ENCODE assay signal across 21 cellular contexts in genomic region chr1:205604825-205605544, GRCh38. TPM values are rescaled to one million over a fixed set of nuclear protein-coding genes. Genes with fewer than 3 reads are reported as not detected.
DNase-seq lines count a peak whose midpoint lies in the region; ATAC-seq, FAIRE-seq and TF ChIP-seq lines count a peak whose summit lies in the region.
"Had no signal": no experiment of that assay in that cellular context is flagged by ENCODE, and none has a peak within 500 bp of the region (broad histone marks: within the 10 kb centered on the region; RNA-seq: fewer than 3 reads in every experiment).

No MANE protein-coding gene starts in this region.

- H3K27ac ChIP-seq in OCI-LY1 (ENCODE audit: low read depth, low read length, poor library complexity, severe bottlenecking), result peak overlapping the region; percentile 7
- no peak overlapping the region for H3K27ac ChIP-seq in upper lobe of right lung
- no peak overlapping the region for H3K27ac ChIP-seq in effector memory CD4-positive, alpha-beta T cell (ENCODE audit: insufficient read depth, low read length, poor library complexity, severe bottlenecking)
- H3K27ac ChIP-seq: psoas muscle, vagina had no signal

- peak overlapping the region; percentile 19 for H3K27ac Mint-ChIP-seq in activated naive CD4-positive, alpha-beta T cell treated with anti-CD3 and anti-CD28 coated beads, Interleukin-2, amount 50 U/mL, for 24 hours
- H3K27ac Mint-ChIP-seq in activated naive CD4-positive, alpha-beta T cell treated with anti-CD3 and anti-CD28 coated beads, Interleukin-2, amount 10 ng/mL, durations not matched to agents 7 days and 5 days, result no peak overlapping the region
- peak overlapping the region; percentile 6 to 33 for H3K27ac Mint-ChIP-seq in effector memory CD8-positive, alpha-beta T cell
- H3K27ac Mint-ChIP-seq: endodermal cell; nephron; T-helper 1 cell treated with Interleukin-12 subunit alpha and Interleukin-12 subunit beta and Interleukin-4 antibody, amounts not matched to agents 30 μg/mL and 1 μg/mL, for 36 hours had no signal

- no peaks in the 10 kb centered on the region for H4K20me1 ChIP-seq in OCI-LY1 (ENCODE audit: insufficient read depth, low read length)

- H3K27me3 ChIP-seq in OCI-LY1 (ENCODE audit: insufficient read depth, low read length), result no peaks in the 10 kb centered on the region
- H3K27me3 ChIP-seq in upper lobe of right lung, result no peaks in the 10 kb centered on the region
- H3K27me3 ChIP-seq in effector memory CD4-positive, alpha-beta T cell (replicated peaks; ENCODE audit: control insufficient read depth, insufficient read depth, low read length, poor library complexity, severe bottlenecking), result no peaks in the 10 kb centered on the region
- H3K27me3 ChIP-seq: spleen, vagina had no signal

- H3K4me1 Mint-ChIP-seq in activated naive CD4-positive, alpha-beta T cell treated with anti-CD3 and anti-CD28 coated beads, Interleukin-2, amount 50 U/mL, for 24 hours, result peaks cover 42% of the 10 kb centered on the region
- H3K4me1 Mint-ChIP-seq in activated naive CD4-positive, alpha-beta T cell treated with anti-CD3 and anti-CD28 coated beads, Interleukin-2, amount 10 ng/mL, durations not matched to agents 7 days and 5 days, result peaks cover 21% of the 10 kb centered on the region
- peaks cover 10 to 23% of the 10 kb centered on the region in 2 donors for H3K4me1 Mint-ChIP-seq in effector memory CD8-positive, alpha-beta T cell (ENCODE audit: low read depth in 2 of 2)

- TF ChIP-seq CTCF in OCI-LY1 (IDR thresholded peaks at IDR 0.05; ENCODE audit: low read length) (no peak), upper lobe of right lung (IDR thresholded peaks at IDR 0.05) (no peak)

- H3K4me2 ChIP-seq in OCI-LY1 (ENCODE audit: low read length), result no peak overlapping the region

- CTCF ChIA-PET in activated naive CD4-positive, alpha-beta T cell treated with anti-CD3 and anti-CD28 coated beads, Interleukin-2, amount 10 ng/mL, durations not matched to agents 7 days and 5 days (lab: Charles Lee), result interaction anchor here (1.2 kb wide), 1 partner anchor 13 kb away, joined by 6 read pairs; no protein-coding TSS in a partner anchor

- ATAC-seq in effector memory CD8-positive, alpha-beta T cell (replicated peaks), result no peak
- peak; percentile 84 for ATAC-seq in upper lobe of right lung
- no peak for ATAC-seq in HG03442 (IDR thresholded peaks at IDR 0.05; ENCODE audit: unreplicated experiment)
- ATAC-seq: psoas muscle; stimulated activated naive CD8-positive, alpha-beta T cell treated with anti-CD3 and anti-CD28 coated beads, Interleukin-15, Interleukin-2, amounts not matched to agents 100 U/mL and 50 U/mL, for 24 hours had no signal

- H3K4me3 ChIP-seq in OCI-LY1 (ENCODE audit: low read depth, low read length, poor library complexity, severe bottlenecking) (no peak overlapping the region), upper lobe of right lung (no peak overlapping the region)
- no peak overlapping the region for H3K4me3 ChIP-seq in effector memory CD4-positive, alpha-beta T cell (ENCODE audit: insufficient read depth, low read depth, low read length, poor library complexity, severe bottlenecking)
- H3K4me3 ChIP-seq: psoas muscle, spleen, vagina had no signal

- H3K79me2 ChIP-seq in OCI-LY1 (ENCODE audit: insufficient read depth, low read length), result peaks cover 22% of the 10 kb centered on the region

- H3K4me1 ChIP-seq in OCI-LY1 (ENCODE audit: insufficient read depth, low read length, severe bottlenecking) (no peaks in the 10 kb centered on the region), upper lobe of right lung (peaks cover 6% of the 10 kb centered on the region)
- H3K4me1 ChIP-seq in effector memory CD4-positive, alpha-beta T cell (ENCODE audit: control insufficient read depth, insufficient read depth, low read length, poor library complexity, severe bottlenecking), result no peaks in the 10 kb centered on the region

- H3K27me3 Mint-ChIP-seq in activated naive CD4-positive, alpha-beta T cell treated with anti-CD3 and anti-CD28 coated beads, Interleukin-2, amount 50 U/mL, for 24 hours, result no peaks in the 10 kb centered on the region
- H3K27me3 Mint-ChIP-seq in activated naive CD4-positive, alpha-beta T cell treated with anti-CD3 and anti-CD28 coated beads, Interleukin-2, amount 10 ng/mL, durations not matched to agents 7 days and 5 days, result no peaks in the 10 kb centered on the region
- H3K27me3 Mint-ChIP-seq in effector memory CD8-positive, alpha-beta T cell, result no peaks in the 10 kb centered on the region

- FAIRE-seq in H54 (lab: Jason Lieb, UNC), result no peak
- FAIRE-seq: D721Med had no signal

- H3K9me3 Mint-ChIP-seq in activated naive CD4-positive, alpha-beta T cell treated with anti-CD3 and anti-CD28 coated beads, Interleukin-2, amount 50 U/mL, for 24 hours, result no peaks in the 10 kb centered on the region
- H3K9me3 Mint-ChIP-seq in activated naive CD4-positive, alpha-beta T cell treated with anti-CD3 and anti-CD28 coated beads, Interleukin-2, amount 10 ng/mL, durations not matched to agents 7 days and 5 days, result no peaks in the 10 kb centered on the region
- H3K9me3 Mint-ChIP-seq in effector memory CD8-positive, alpha-beta T cell, result no peaks in the 10 kb centered on the region
- H3K9me3 Mint-ChIP-seq: endodermal cell; nephron; T-helper 1 cell treated with Interleukin-12 subunit alpha and Interleukin-12 subunit beta and Interleukin-4 antibody, amounts not matched to agents 30 μg/mL and 1 μg/mL, for 36 hours had no signal

- H3K36me3 ChIP-seq in OCI-LY1 (ENCODE audit: insufficient read depth, low read length) (peaks cover 68% of the 10 kb centered on the region), upper lobe of right lung (peaks cover 11% of the 10 kb centered on the region)
- H3K36me3 ChIP-seq in effector memory CD4-positive, alpha-beta T cell (ENCODE audit: control insufficient read depth, insufficient read depth, low read length), result peaks cover 4% of the 10 kb centered on the region
- H3K36me3 ChIP-seq: vagina had no signal

- no peak overlapping the region for H3K4me3 Mint-ChIP-seq in activated naive CD4-positive, alpha-beta T cell treated with anti-CD3 and anti-CD28 coated beads, Interleukin-2, amount 50 U/mL, for 24 hours
- no peak overlapping the region for H3K4me3 Mint-ChIP-seq in activated naive CD4-positive, alpha-beta T cell treated with anti-CD3 and anti-CD28 coated beads, Interleukin-2, amount 10 ng/mL, durations not matched to agents 7 days and 5 days
- no peak overlapping the region for H3K4me3 Mint-ChIP-seq in effector memory CD8-positive, alpha-beta T cell
- H3K4me3 Mint-ChIP-seq: endodermal cell; nephron; T-helper 1 cell treated with Interleukin-12 subunit alpha and Interleukin-12 subunit beta and Interleukin-4 antibody, amounts not matched to agents 30 μg/mL and 1 μg/mL, for 36 hours had no signal

- no peak overlapping the region for H3K9ac ChIP-seq in OCI-LY1 (ENCODE audit: low read length)

- H3K9me2 ChIP-seq in OCI-LY1 (ENCODE audit: low read depth, low read length), result no peaks in the 10 kb centered on the region

- H3K36me3 Mint-ChIP-seq in activated naive CD4-positive, alpha-beta T cell treated with anti-CD3 and anti-CD28 coated beads, Interleukin-2, amount 50 U/mL, for 24 hours, result peaks cover 8% of the 10 kb centered on the region
- H3K36me3 Mint-ChIP-seq in activated naive CD4-positive, alpha-beta T cell treated with anti-CD3 and anti-CD28 coated beads, Interleukin-2, amount 10 ng/mL, durations not matched to agents 7 days and 5 days, result peaks cover 32% of the 10 kb centered on the region
- H3K36me3 Mint-ChIP-seq in effector memory CD8-positive, alpha-beta T cell (ENCODE audit: insufficient read depth), result peaks cover 34% of the 10 kb centered on the region

- H3F3A ChIP-seq in OCI-LY1 (ENCODE audit: insufficient read depth, low read length), result peaks cover 3% of the 10 kb centered on the region; the same call in 1 of the 2 replicates

- TF ChIP-seq POLR2A in H54 (IDR thresholded peaks at IDR 0.05; ENCODE audit: low read depth, low read length), result no peak

- no peak for DNase-seq in activated naive CD4-positive, alpha-beta T cell treated with anti-CD3 and anti-CD28 coated beads, Interleukin-2, amount 10 ng/mL, durations not matched to agents 7 days and 5 days
- DNase-seq in effector memory CD8-positive, alpha-beta T cell, result no peak
- no peak for DNase-seq in upper lobe of right lung
- DNase-seq in H54 (ENCODE audit: insufficient read length, low spot score), result no peak
- no peak for DNase-seq in effector memory CD4-positive, alpha-beta T cell
- DNase-seq: activated CD4-positive, alpha-beta T cell treated with anti-CD3 and anti-CD28 coated beads for 1 hour; central memory CD4-positive, alpha-beta T cell; endodermal cell; foreskin melanocyte; NCI-H69; psoas muscle; RPMI8226; spleen; stimulated activated naive CD8-positive, alpha-beta T cell treated with anti-CD3 and anti-CD28 coated beads, Interleukin-15, Interleukin-2, amounts not matched to agents 100 U/mL and 50 U/mL, for 24 hours had no signal

- intact Hi-C loops in upper lobe of right lung (cut with DNase I), result no loop called here

- H2AFZ ChIP-seq in OCI-LY1 (ENCODE audit: low read length), result no peak overlapping the region

- H3K9me3 ChIP-seq in OCI-LY1 (ENCODE audit: low read length), result no peaks in the 10 kb centered on the region
- no peaks in the 10 kb centered on the region for H3K9me3 ChIP-seq in upper lobe of right lung
- H3K9me3 ChIP-seq in effector memory CD4-positive, alpha-beta T cell (ENCODE audit: control insufficient read depth, low read length), result no peaks in the 10 kb centered on the region
- H3K9me3 ChIP-seq: psoas muscle, spleen, vagina had no signal

RNA-seq across cellular contexts. Expression of gene ELK4, which starts 26.8 kb away (rescaled TPM):
- 71.5 TPM for total RNA-seq in upper lobe of right lung
